21 cellular contexts compared by ENCODE assay signal in genomic region chr3:122235147-122235546, GRCh38. TPM values are rescaled to one million over a fixed set of nuclear protein-coding genes. Genes with fewer than 3 reads are reported as not detected.
DNase-seq lines count a peak whose midpoint lies in the region; ATAC-seq, FAIRE-seq and TF ChIP-seq lines count a peak whose summit lies in the region.
"Had no signal": no experiment of that assay in that cellular context is flagged by ENCODE, and none has a peak within 500 bp of the region (broad histone marks: within the 10 kb centered on the region; RNA-seq: fewer than 3 reads in every experiment).

No MANE protein-coding gene starts in this region.

- no peak for TF ChIP-seq CTCF in dorsolateral prefrontal cortex (IDR thresholded peaks at IDR 0.05 in 54 of 56, conservative IDR thresholded peaks at IDR 0.05 in 2 of 56; ENCODE audit: low read depth in 1 of 56, partially characterized antibody in 56 of 56)

- peaks cover 18% of the 10 kb centered on the region for H3K27me3 Mint-ChIP-seq in T-helper 17 cell

- H3K27ac Mint-ChIP-seq in T-helper 17 cell, result peak overlapping the region; percentile 81
- H3K27ac Mint-ChIP-seq: activated CD8-positive, alpha-beta T cell treated with anti-CD3 and anti-CD28 coated beads for 36 hours; CD8-positive, alpha-beta T cell; natural killer cell treated with Interleukin-12 subunit alpha and Interleukin-12 subunit beta and Interleukin-15 and Interleukin-18, amount 100 ng/mL, for 72 hours had no signal

- peaks cover 4% of the 10 kb centered on the region for H3K36me3 Mint-ChIP-seq in T-helper 17 cell (ENCODE audit: low read depth)
- H3K36me3 Mint-ChIP-seq: CD8-positive, alpha-beta T cell; natural killer cell treated with Interleukin-12 subunit alpha and Interleukin-12 subunit beta and Interleukin-15 and Interleukin-18, amount 100 ng/mL, for 72 hours had no signal

- no peak for TF ChIP-seq POLR2A in GM12891 (IDR thresholded peaks at IDR 0.05; ENCODE audit: low read depth, low read length)

- H3K4me3 ChIP-seq in dorsolateral prefrontal cortex, result no peak overlapping the region
- H3K4me3 ChIP-seq: breast epithelium, esophagus muscularis mucosa, lung, stomach, upper lobe of right lung had no signal

- peak; percentile 36 for ATAC-seq in HG02623 (IDR thresholded peaks at IDR 0.05; ENCODE audit: unreplicated experiment)
- peak; percentile 85 for ATAC-seq in T-helper 17 cell
- ATAC-seq in GM19397 (IDR thresholded peaks at IDR 0.05; ENCODE audit: unreplicated experiment), result no peak
- ATAC-seq: activated CD8-positive, alpha-beta T cell treated with anti-CD3 and anti-CD28 coated beads for 36 hours; CD8-positive, alpha-beta T cell; natural killer cell treated with Interleukin-12 subunit alpha and Interleukin-12 subunit beta and Interleukin-15 and Interleukin-18, amount 100 ng/mL, for 72 hours; upper lobe of right lung had no signal

- H3K27ac ChIP-seq in dorsolateral prefrontal cortex, result no peak overlapping the region
- H3K27ac ChIP-seq: breast epithelium, esophagus muscularis mucosa, stomach, upper lobe of right lung had no signal

- FAIRE-seq in GM12891 (lab: Jason Lieb, UNC) (peak; percentile 79), GM19239 (lab: Jason Lieb, UNC) (peak; percentile 80)
- FAIRE-seq: HTR-8/SVneo, TTC549 had no signal

- peaks cover 0 to 15% (median 0%) of the 10 kb centered on the region in 45 donors for H3K27me3 ChIP-seq in dorsolateral prefrontal cortex
- H3K27me3 ChIP-seq: breast epithelium, upper lobe of right lung had no signal

- H3K4me1 Mint-ChIP-seq in T-helper 17 cell, result peaks cover 33% of the 10 kb centered on the region

- intact Hi-C loops in dorsolateral prefrontal cortex (cut with DNase I), result no loop called here

- H3K4me3 Mint-ChIP-seq in T-helper 17 cell, result peak overlapping the region; percentile 58
- H3K4me3 Mint-ChIP-seq: activated CD8-positive, alpha-beta T cell treated with anti-CD3 and anti-CD28 coated beads for 36 hours; CD8-positive, alpha-beta T cell; natural killer cell treated with Interleukin-12 subunit alpha and Interleukin-12 subunit beta and Interleukin-15 and Interleukin-18, amount 100 ng/mL, for 72 hours had no signal

- DNase-seq in GM12891 (ENCODE audit: insufficient read length, low spot score), result no peak
- DNase-seq in GM19239 (ENCODE audit: insufficient read length, low spot score), result no peak
- no peak for DNase-seq in T-helper 17 cell
- DNase-seq in mesenteric fat pad (ENCODE audit: low spot score), result no peak
- DNase-seq in dorsolateral prefrontal cortex, result no peak
- DNase-seq in activated naive CD4-positive, alpha-beta T cell treated with Interleukin-2 at 50 U/mL for 16 hours, result no peak
- DNase-seq: activated CD8-positive, alpha-beta T cell treated with anti-CD3 and anti-CD28 coated beads for 36 hours; CD8-positive, alpha-beta T cell; NCI-H1417; stomach; upper lobe of right lung had no signal

- H3K9me3 ChIP-seq in T-helper 17 cell (ENCODE audit: control insufficient read depth, low read length, poor library complexity, severe bottlenecking), result no peaks in the 10 kb centered on the region
- H3K9me3 ChIP-seq: breast epithelium, esophagus muscularis mucosa, stomach, upper lobe of right lung had no signal

TF ChIP-seq in GM12891, 5 proteins besides CTCF, POLR2A, EP300 and RAD21:
- TF ChIP-seq POU2F2 (IDR thresholded peaks at IDR 0.05; ENCODE audit: low read depth, low read length) (no peak), POLR2AphosphoS5 (IDR thresholded peaks at IDR 0.05; ENCODE audit: low read depth, low read length) (no peak), PAX5 (IDR thresholded peaks at IDR 0.05; ENCODE audit: insufficient read depth, low read length, severe bottlenecking) (no peak), SPI1 (IDR thresholded peaks at IDR 0.05; ENCODE audit: low read depth, low read length) (no peak), TAF1 (IDR thresholded peaks at IDR 0.05; ENCODE audit: low read depth, low read length) (no peak)

RNA-seq across cellular contexts. Expression of gene CASR, which starts 51.7 kb away (rescaled TPM):
- 0.08 TPM for polyA plus RNA-seq in GM12891 (2012; ENCODE audit: low read depth, missing spikeins)
- total RNA-seq in T-helper 17 cell, result 1 to 10 TPM in 1 of 2 donors, under 1 TPM in 1; 0.10 to 1.3 TPM
- not detected for total RNA-seq in mesenteric fat pad
- under 1 TPM in 74 of 120 experiments, not detected in 46; 0.03 to 0.36 (median 0.07) TPM for total RNA-seq in dorsolateral prefrontal cortex
- total RNA-seq: activated CD8-positive, alpha-beta T cell treated with anti-CD3 and anti-CD28 coated beads for 36 hours; breast epithelium; CD8-positive, alpha-beta T cell; dermis microvascular lymphatic vessel endothelial cell; natural killer cell treated with Interleukin-12 subunit alpha and Interleukin-12 subunit beta and Interleukin-15 and Interleukin-18, amount 100 ng/mL, for 72 hours; RPMI7951 had no signal
